Comparison of ENCODE assay signal across 26 cellular contexts in the genomic region with DNA sequence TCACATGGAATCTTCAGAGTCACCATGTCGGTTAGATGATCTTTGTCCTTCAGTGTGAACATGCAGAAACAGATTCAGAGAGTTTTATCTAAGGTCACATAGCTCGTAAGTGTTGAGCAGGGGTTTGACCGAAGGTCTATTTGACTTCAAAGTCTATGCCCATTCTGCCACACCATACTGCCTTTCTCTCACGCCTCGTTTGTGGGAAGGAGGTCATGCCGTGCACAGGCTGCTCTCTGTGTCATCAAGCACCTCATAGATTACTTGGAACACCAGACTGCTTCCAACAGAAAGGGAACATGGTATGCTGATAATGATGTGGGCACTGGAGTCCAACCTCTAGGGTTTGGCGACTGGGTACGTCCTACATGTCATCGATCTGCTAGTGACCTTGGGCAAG.
"Had no signal": no experiment of that assay in that cellular context is flagged by ENCODE, and none has a peak within 500 bp of the region (broad histone marks: within the 10 kb centered on the region; RNA-seq: fewer than 3 reads in every experiment).

No MANE protein-coding gene starts in this region.

- H3K4me1 ChIP-seq: adrenal gland, body of pancreas, breast epithelium had no signal

- H3K9me3 Mint-ChIP-seq: activated B cell treated with CpG ODN at 0.5 μM for 24 hours; activated CD4-positive, alpha-beta memory T cell treated with anti-CD3 and anti-CD28 coated beads for 36 hours; activated naive CD4-positive, alpha-beta T cell treated with anti-CD3 and anti-CD28 coated beads for 36 hours; activated naive CD4-positive, alpha-beta T cell treated with anti-CD3 and anti-CD28 coated beads, Interleukin-2, amount 50 U/mL, for 72 hours; activated T-cell treated with anti-CD3 and anti-CD28 coated beads, Interleukin-2, amount 50 U/mL, for 4 hours had no signal

- H3K27ac ChIP-seq: adrenal gland, body of pancreas, breast epithelium, VCaP had no signal

- ATAC-seq: activated naive CD4-positive, alpha-beta T cell treated with anti-CD3 and anti-CD28 coated beads, Interleukin-2, amount 50 U/mL, for 72 hours; activated T-cell treated with anti-CD3 and anti-CD28 coated beads, Interleukin-2, amount 50 U/mL, for 4 hours; body of pancreas; Panc1 had no signal

- H3K36me3 ChIP-seq: adrenal gland, breast epithelium had no signal

- H3K27ac Mint-ChIP-seq: activated B cell treated with CpG ODN at 0.5 μM for 24 hours; activated CD4-positive, alpha-beta memory T cell treated with anti-CD3 and anti-CD28 coated beads for 36 hours; activated naive CD4-positive, alpha-beta T cell treated with anti-CD3 and anti-CD28 coated beads for 36 hours; activated naive CD4-positive, alpha-beta T cell treated with anti-CD3 and anti-CD28 coated beads, Interleukin-2, amount 50 U/mL, for 72 hours; activated T-helper 1 cell treated with anti-CD3 and anti-CD28 coated beads, Interleukin-12 subunit alpha, Interleukin-12 subunit beta, Interleukin-2, Interleukin-4 antibody, amounts not matched to agents 30 ng/mL and 10 ng/mL and 1 ng/mL, durations not matched to agents 14 hours and 24 hours and 36 hours had no signal

- H3K4me3 Mint-ChIP-seq: activated B cell treated with CpG ODN at 0.5 μM for 24 hours; activated CD4-positive, alpha-beta memory T cell treated with anti-CD3 and anti-CD28 coated beads for 36 hours; activated naive CD4-positive, alpha-beta T cell treated with anti-CD3 and anti-CD28 coated beads for 36 hours; activated T-cell treated with anti-CD3 and anti-CD28 coated beads, Interleukin-2, amount 50 U/mL, for 4 hours; activated T-helper 1 cell treated with anti-CD3 and anti-CD28 coated beads, Interleukin-12 subunit alpha, Interleukin-12 subunit beta, Interleukin-2, Interleukin-4 antibody, amounts not matched to agents 30 ng/mL and 10 ng/mL and 1 ng/mL, durations not matched to agents 14 hours and 24 hours and 36 hours had no signal

- H3K27me3 ChIP-seq: body of pancreas had no signal

- DNase-seq: activated B cell treated with CpG ODN at 0.5 μM for 24 hours; activated CD4-positive, alpha-beta memory T cell treated with anti-CD3 and anti-CD28 coated beads for 36 hours; activated CD4-positive, alpha-beta T cell treated with anti-CD3 and anti-CD28 coated beads for 4 hours; activated CD4-positive, alpha-beta T cell treated with anti-CD3 and anti-CD28 coated beads, Interleukin-2, amount 50 U/mL, for 1 hour; activated CD4-positive, CD25-positive, alpha-beta regulatory T cell treated with anti-CD3 and anti-CD28 coated beads, Interleukin-2, amount 50 U/mL, for 72 hours; activated CD8-positive, alpha-beta memory T cell treated with anti-CD3 and anti-CD28 coated beads, Interleukin-2, amount 50 U/mL, for 4 hours; activated gamma-delta T cell treated with Interleukin-2 at 50 U/mL for 16 hours; activated naive CD4-positive, alpha-beta T cell treated with anti-CD3 and anti-CD28 coated beads for 36 hours; activated T-cell treated with anti-CD3 and anti-CD28 coated beads for 4 hours; activated T-cell treated with anti-CD3 and anti-CD28 coated beads, Interleukin-2, amount 50 U/mL, for 4 hours; adrenal gland; body of pancreas; central memory CD4-positive, alpha-beta T cell; NCI-H187 treated with DMSO at 0.1 percent for 48 hours; NCI-H2171 treated with DMSO at 0.1 percent for 48 hours; NCI-H2227 treated with DMSO at 0.1 percent for 48 hours; NCI-H510A treated with DMSO at 0.1 percent for 48 hours; SW 1271; T-helper 1 cell; T-helper 2 cell; T-helper 9 cell had no signal

- H3K4me1 Mint-ChIP-seq: activated B cell treated with CpG ODN at 0.5 μM for 24 hours had no signal

- H3K4me3 ChIP-seq: adrenal gland, body of pancreas, breast epithelium had no signal

- H3K9me3 ChIP-seq: adrenal gland, body of pancreas, breast epithelium had no signal
